ENCODE assay signal across 2 cellular contexts in genomic region chr1:51100264-51100880, GRCh38.
TF ChIP-seq lines count a peak whose summit lies in the region.

No MANE protein-coding gene starts in this region.

TF ChIP-seq in GM12878, 131 proteins besides CTCF, POLR2A, EP300 and RAD21 (continued from another document and continues in another):
- TF ChIP-seq MEF2A (IDR thresholded peaks at IDR 0.05; ENCODE audit: insufficient read depth, low read depth, low read length), result peak; percentile 93
- TF ChIP-seq CBX5 (IDR thresholded peaks at IDR 0.05; ENCODE audit: low read depth), result 0 out of 2 replicates have a peak, but pooled peaks have one; percentile 23
- no peak for TF ChIP-seq ZBTB33 (IDR thresholded peaks at IDR 0.05)
- TF ChIP-seq YBX1 (IDR thresholded peaks at IDR 0.05), result no peak
- TF ChIP-seq NFIC (IDR thresholded peaks at IDR 0.05; ENCODE audit: low read depth, low read length), result peak; percentile 67
- no peak for TF ChIP-seq IRF5 (IDR thresholded peaks at IDR 0.05; ENCODE audit: borderline replicate concordance)
- TF ChIP-seq RUNX3 (IDR thresholded peaks at IDR 0.05; ENCODE audit: low read length), result peak; percentile 87
- no peak for TF ChIP-seq BACH1 (IDR thresholded peaks at IDR 0.05; ENCODE audit: borderline replicate concordance)
- TF ChIP-seq FOXM1 (IDR thresholded peaks at IDR 0.05; ENCODE audit: low read depth, low read length), result peak; percentile 70
- TF ChIP-seq CEBPB (IDR thresholded peaks at IDR 0.05; ENCODE audit: borderline replicate concordance in 1 of 2, low read depth in 2 of 2, low read length in 2 of 2), result no peak
- TF ChIP-seq NKRF (conservative IDR thresholded peaks at IDR 0.05), result no peak
- TF ChIP-seq BCL3 (IDR thresholded peaks at IDR 0.05; ENCODE audit: borderline replicate concordance, insufficient read depth, low read depth, low read length, poor library complexity, severe bottlenecking), result no peak
- TF ChIP-seq PML (IDR thresholded peaks at IDR 0.05; ENCODE audit: low read length), result peak; percentile 40; the same call in 1 of the 2 replicates
- TF ChIP-seq ZNF24 (IDR thresholded peaks at IDR 0.05), result no peak
- peak; percentile 66 for TF ChIP-seq JUNB (IDR thresholded peaks at IDR 0.05)
- no peak for TF ChIP-seq HDAC6 (IDR thresholded peaks at IDR 0.05; ENCODE audit: unreplicated experiment)
- TF ChIP-seq MTA3 (IDR thresholded peaks at IDR 0.05; ENCODE audit: borderline replicate concordance, low read length), result 0 out of 2 replicates have a peak, but pooled peaks have one; percentile 32
- peak; percentile 64; the same call in 1 of the 2 replicates for TF ChIP-seq ATF2 (IDR thresholded peaks at IDR 0.05; ENCODE audit: low read length)
- TF ChIP-seq ZSCAN29 (IDR thresholded peaks at IDR 0.05), result no peak
- no peak for TF ChIP-seq CHD4 (IDR thresholded peaks at IDR 0.05)
- no peak for TF ChIP-seq LARP7 (IDR thresholded peaks at IDR 0.05)
- no peak for TF ChIP-seq MEF2B (IDR thresholded peaks at IDR 0.05; ENCODE audit: partially characterized antibody, poor library complexity, severe bottlenecking)

TF ChIP-seq in GM23338, 12 proteins besides CTCF, POLR2A, EP300 and RAD21:
- TF ChIP-seq ZNF462 (CRISPR knock-in tag; IDR thresholded peaks at IDR 0.05) (no peak), ETS1 (IDR thresholded peaks at IDR 0.05) (no peak), POLR2AphosphoS5 (IDR thresholded peaks at IDR 0.05; ENCODE audit: low read depth) (no peak), EZH2 (IDR thresholded peaks at IDR 0.05; ENCODE audit: low read depth, unreplicated experiment) (no peak), STAT1 (IDR thresholded peaks at IDR 0.05; ENCODE audit: unreplicated experiment) (no peak), JUNB (IDR thresholded peaks at IDR 0.05; ENCODE audit: unreplicated experiment) (no peak), ZNF331 (CRISPR knock-in tag; IDR thresholded peaks at IDR 0.05; ENCODE audit: low read depth) (no peak), EZH2phosphoT487 (IDR thresholded peaks at IDR 0.05; ENCODE audit: unreplicated experiment) (no peak), REST (IDR thresholded peaks at IDR 0.05; ENCODE audit: unreplicated experiment) (no peak), CREB1 (CRISPR knock-in tag; IDR thresholded peaks at IDR 0.05; ENCODE audit: low read depth) (no peak), ZNF114 (CRISPR knock-in tag; IDR thresholded peaks at IDR 0.05) (no peak), NANOG (IDR thresholded peaks at IDR 0.05; ENCODE audit: borderline replicate concordance) (no peak)
